In genomic region chr6:30533460-30534294, GRCh38 we compare ENCODE assay signal across 1 cellular context.
TF ChIP-seq lines count a peak whose summit lies in the region.

No MANE protein-coding gene starts in this region.

TF ChIP-seq in liver, 16 proteins besides CTCF, POLR2A, EP300 and RAD21 (continued from another document):
- no peak for TF ChIP-seq YY1 (IDR thresholded peaks at IDR 0.05)
- TF ChIP-seq SP1 (IDR thresholded peaks at IDR 0.05): peak; percentile 92
- peak in 1 of 2 donors; percentile 39 for TF ChIP-seq RXRA (IDR thresholded peaks at IDR 0.05)
